8 cellular contexts compared by ENCODE assay signal in the genomic region with DNA sequence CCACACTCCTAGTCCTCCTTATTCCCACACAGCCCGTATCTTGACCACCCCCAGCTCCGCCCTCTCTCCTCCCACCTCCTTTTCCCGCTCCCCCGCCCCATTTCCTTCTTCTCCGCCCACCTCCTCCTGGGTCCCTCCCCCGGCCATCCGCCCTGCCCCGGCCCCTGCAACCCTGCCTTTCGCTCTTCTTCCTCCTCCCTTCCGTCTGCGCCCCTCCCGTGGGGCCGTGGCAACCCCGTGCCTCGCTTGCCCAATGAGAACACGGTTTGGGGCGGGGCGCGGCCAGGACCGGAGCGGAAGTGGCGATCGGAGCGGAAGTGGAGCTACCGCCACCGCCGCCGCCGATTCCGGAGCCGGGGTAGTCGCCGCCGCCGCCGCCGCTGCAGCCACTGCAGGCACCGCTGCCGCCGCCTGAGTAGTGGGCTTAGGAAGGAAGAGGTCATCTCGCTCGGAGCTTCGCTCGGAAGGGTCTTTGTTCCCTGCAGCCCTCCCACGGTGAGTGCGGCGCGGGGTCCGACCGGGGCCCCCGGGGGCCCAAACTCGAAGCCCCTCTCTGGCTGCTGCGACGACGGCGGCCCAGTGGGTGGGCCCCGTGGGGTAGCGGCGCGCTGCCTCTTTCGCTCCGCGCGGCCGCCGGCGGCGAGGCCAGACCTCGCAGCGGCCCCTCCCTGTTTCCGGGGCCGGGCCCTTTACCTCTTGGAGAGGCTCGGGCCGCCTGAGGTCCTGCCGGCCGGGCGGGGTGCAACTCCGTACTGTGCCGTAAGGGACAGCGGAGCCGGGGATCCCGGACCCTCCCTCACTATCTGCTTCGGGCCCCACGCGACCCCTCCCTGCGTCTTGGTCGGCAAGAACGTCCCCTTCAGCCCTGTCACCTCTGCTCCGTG. TPM values are rescaled to one million over a fixed set of nuclear protein-coding genes. Genes with fewer than 3 reads are reported as not detected.
DNase-seq lines count a peak whose midpoint lies in the region; ATAC-seq, FAIRE-seq and TF ChIP-seq lines count a peak whose summit lies in the region.

A gene (plus strand): TSS at position 314 of the 884 bp plus-strand sequence. CDS start 15,829 bp downstream, outside the sequence.

- intact Hi-C loops in Right ventricle myocardium inferior (cut with DNase I), result loop anchor here (5.0 kb wide), 1 partner anchor 77 kb away; a partner anchor contains a TSS
- intact Hi-C loops in pancreas (cut with DNase I), result no loop called here
- intact Hi-C loops in tibial artery (cut with DNase I; ENCODE audit: low total_unique reads), result loop anchor here (5.0 to 10.0 kb wide), 4 partner anchors 77 to 671 kb away; a partner anchor contains a TSS

- peaks cover 39% of the 10 kb centered on the region for H3K4me1 Mint-ChIP-seq in activated naive CD8-positive, alpha-beta T cell treated with anti-CD3 and anti-CD28 coated beads, Interleukin-2, amount 10 ng/mL, durations not matched to agents 7 days and 5 days

- peak within 1 kb of the TSS; percentile 91 for H3K4me3 Mint-ChIP-seq in activated naive CD8-positive, alpha-beta T cell treated with anti-CD3 and anti-CD28 coated beads, Interleukin-2, amount 10 ng/mL, durations not matched to agents 7 days and 5 days

- no peak for FAIRE-seq in pancreas (lab: Jason Lieb, UNC)

- peak; percentile 17 for TF ChIP-seq CTCF in GM12864 (IDR thresholded peaks at IDR 0.05; ENCODE audit: low read depth, low read length, missing control alignments)
- TF ChIP-seq CTCF in SU-DHL-6 (IDR thresholded peaks at IDR 0.05; ENCODE audit: insufficient read depth, low read length, poor library complexity, severe bottlenecking), result no peak
- TF ChIP-seq CTCF in pancreas (IDR thresholded peaks at IDR 0.05), result no peak
- TF ChIP-seq CTCF in tibial artery (IDR thresholded peaks at IDR 0.05), result peak; percentile 13 to 14

- no peaks in the 10 kb centered on the region for H3K9me3 Mint-ChIP-seq in activated naive CD8-positive, alpha-beta T cell treated with anti-CD3 and anti-CD28 coated beads, Interleukin-2, amount 10 ng/mL, durations not matched to agents 7 days and 5 days

- H3K36me3 Mint-ChIP-seq in activated naive CD8-positive, alpha-beta T cell treated with anti-CD3 and anti-CD28 coated beads, Interleukin-2, amount 10 ng/mL, durations not matched to agents 7 days and 5 days, result peaks cover 7% of the 10 kb centered on the region

- peak within 1 kb of the TSS; percentile 82 for H3K27ac ChIP-seq in SU-DHL-6 (ENCODE audit: low read depth, low read length)
- H3K27ac ChIP-seq in pancreas, result peak within 1 kb of the TSS; percentile 91 to 96 (median 94)
- peak within 1 kb of the TSS; percentile 94 to 96 for H3K27ac ChIP-seq in tibial artery

- H3K27ac Mint-ChIP-seq in activated naive CD8-positive, alpha-beta T cell treated with anti-CD3 and anti-CD28 coated beads, Interleukin-2, amount 10 ng/mL, durations not matched to agents 7 days and 5 days, result peak within 1 kb of the TSS; percentile 93

- DNase-seq in GM12864 (ENCODE audit: low read depth) (peak; percentile 84), NCI-H128 (lab: John Stamatoyannopoulos, UW; ENCODE audit: unreplicated experiment) (peak; percentile 95), Right ventricle myocardium inferior (ENCODE audit: missing footprints) (peak; percentile 100), pancreas (peak; percentile 97 to 100 (median 99)), tibial artery (peak; percentile 99)
- DNase-seq in activated naive CD8-positive, alpha-beta T cell treated with anti-CD3 and anti-CD28 coated beads, Interleukin-2, amount 10 ng/mL, durations not matched to agents 7 days and 5 days, result peak; percentile 97

- H3K27me3 Mint-ChIP-seq in activated naive CD8-positive, alpha-beta T cell treated with anti-CD3 and anti-CD28 coated beads, Interleukin-2, amount 10 ng/mL, durations not matched to agents 7 days and 5 days, result peaks cover 4% of the 10 kb centered on the region

- POLR2A ChIA-PET in activated naive CD8-positive, alpha-beta T cell treated with anti-CD3 and anti-CD28 coated beads, Interleukin-2, amount 10 ng/mL, durations not matched to agents 7 days and 5 days (lab: Charles Lee), result interaction anchor here (0.6 to 1.7 kb wide), 12 partner anchors 10 to 410 kb away, joined by 3 to 8 read pairs (median 4); a partner anchor contains a TSS

- H3F3A ChIP-seq in SU-DHL-6 (ENCODE audit: insufficient read depth), result 0 out of 2 replicates have a peak, but pooled peaks cover 4% of the 10 kb centered on the region

- H3K36me3 ChIP-seq in SU-DHL-6 (ENCODE audit: low read length), result peaks cover 12% of the 10 kb centered on the region
- H3K36me3 ChIP-seq in pancreas, result no peaks in the 10 kb centered on the region
- no peaks in the 10 kb centered on the region for H3K36me3 ChIP-seq in tibial artery

- ATAC-seq in HG02642 (IDR thresholded peaks at IDR 0.05; ENCODE audit: poor library complexity, unreplicated experiment), result peak; percentile 93
- peak; percentile 96 for ATAC-seq in activated naive CD8-positive, alpha-beta T cell treated with anti-CD3 and anti-CD28 coated beads, Interleukin-2, amount 10 ng/mL, durations not matched to agents 7 days and 5 days (ENCODE audit: low read depth)
- peak; percentile 99 for ATAC-seq in Right ventricle myocardium inferior
- ATAC-seq in pancreas, result peak; percentile 97 to 99 (median 98)

- no peaks in the 10 kb centered on the region for H3K27me3 ChIP-seq in SU-DHL-6 (ENCODE audit: low read length)
- no peaks in the 10 kb centered on the region for H3K27me3 ChIP-seq in pancreas
- no peaks in the 10 kb centered on the region for H3K27me3 ChIP-seq in tibial artery

- H3K4me3 ChIP-seq in GM12864 (ENCODE audit: low read depth, low read length) (peak within 1 kb of the TSS; percentile 98), SU-DHL-6 (ENCODE audit: insufficient read depth, low read length, poor library complexity, severe bottlenecking) (peak within 1 kb of the TSS; percentile 99), pancreas (peak within 1 kb of the TSS; percentile 99 to 100 (median 99)), tibial artery (peak within 1 kb of the TSS; percentile 94 to 97)

- H3K4me1 ChIP-seq in pancreas, result peaks cover 5 to 38% (median 31%) of the 10 kb centered on the region in 3 donors
- peaks cover 0 to 51% (median 37%) of the 10 kb centered on the region in 4 donors for H3K4me1 ChIP-seq in tibial artery

- peak within 1 kb of the TSS; percentile 83 for H2AFZ ChIP-seq in SU-DHL-6 (ENCODE audit: low read depth, low read length, severe bottlenecking)

- 0 to 1% methylated on average over 55 to 89 of the region's 89 CpGs for WGBS in pancreas, 2 donors

- peak within 1 kb of the TSS; percentile 95 for H3K9ac ChIP-seq in SU-DHL-6 (ENCODE audit: low read length)

- H3K79me2 ChIP-seq in SU-DHL-6 (ENCODE audit: insufficient read depth, low read length), result peaks cover 51% of the 10 kb centered on the region

- H3K9me3 ChIP-seq in SU-DHL-6 (ENCODE audit: insufficient read depth, low read length) (no peaks in the 10 kb centered on the region), pancreas (no peaks in the 10 kb centered on the region), tibial artery (no peaks in the 10 kb centered on the region)

- peaks cover 43% of the 10 kb centered on the region for H4K20me1 ChIP-seq in SU-DHL-6 (ENCODE audit: low read depth, low read length)

- H3K4me2 ChIP-seq in SU-DHL-6 (ENCODE audit: low read depth, low read length, poor library complexity, severe bottlenecking), result peak within 1 kb of the TSS; percentile 94

- no peaks in the 10 kb centered on the region for H3K9me2 ChIP-seq in SU-DHL-6 (replicated peaks; ENCODE audit: insufficient read depth, low read length)

RNA-seq across cellular contexts. Expression of the gene that starts here (rescaled TPM):
- total RNA-seq in activated naive CD8-positive, alpha-beta T cell treated with anti-CD3 and anti-CD28 coated beads, Interleukin-2, amount 10 ng/mL, durations not matched to agents 7 days and 5 days, result 100 to 1,000 TPM; 206 to 209 TPM
- total RNA-seq in Right ventricle myocardium inferior (110 TPM), pancreas (10 to 100 TPM; 24.9 to 87.3 (median 47.0) TPM)
- 10 to 100 TPM; 17.9 to 47.4 TPM for polyA plus RNA-seq in pancreas

Comparison
In these comparisons a context has a peak if more than half of its experiments do, and no peak if none do; other contexts are left out.
1. Peak in every context shown above with its lines: DNase-seq, ATAC-seq, H3K4me3 ChIP-seq and H3K27ac ChIP-seq.
2. CTCF ChIP-seq: peak in GM12864 (single experiment) and tibial artery (2 of 2); none in SU-DHL-6 (single experiment) and pancreas (0 of 4).
3. intact Hi-C loops: an anchor here in Right ventricle myocardium inferior (5.0 kb wide) and tibial artery (5.0 to 10.0 kb wide); none called in pancreas.